12 cellular contexts compared by ENCODE assay signal in genomic region chr12:104738841-104739642, GRCh38.
DNase-seq lines count a peak whose midpoint lies in the region; ATAC-seq and TF ChIP-seq lines count a peak whose summit lies in the region.
"Had no signal": no experiment of that assay in that cellular context is flagged by ENCODE, and none has a peak within 500 bp of the region (broad histone marks: within the 10 kb centered on the region; RNA-seq: fewer than 3 reads in every experiment).

No MANE protein-coding gene starts in this region.

- 0 out of 2 replicates have a peak overlapping the region, but pooled peaks have one; percentile 28 for H3K27ac ChIP-seq in DND-41 (ENCODE audit: low read length)
- H3K27ac ChIP-seq in Peyer's patch = peak overlapping the region in 3 of 4 donors; percentile 12 to 72 (median 16)
- H3K27ac ChIP-seq: SK-N-MC had no signal

- peaks cover 23% of the 10 kb centered on the region for H3K36me3 Mint-ChIP-seq in central memory CD8-positive, alpha-beta T cell (ENCODE audit: insufficient read depth)
- no peaks in the 10 kb centered on the region for H3K36me3 Mint-ChIP-seq in nephron progenitor cell (ENCODE audit: low read depth)

- no peak overlapping the region for H2AFZ ChIP-seq in DND-41 (ENCODE audit: low read depth, low read length)

- peaks cover 37% of the 10 kb centered on the region for H3K4me1 ChIP-seq in DND-41 (ENCODE audit: insufficient read depth, low read length)
- peaks cover 0 to 25% (median 10%) of the 10 kb centered on the region in 4 donors for H3K4me1 ChIP-seq in Peyer's patch

- H3K9me3 Mint-ChIP-seq in central memory CD8-positive, alpha-beta T cell = no peaks in the 10 kb centered on the region
- H3K9me3 Mint-ChIP-seq in nephron progenitor cell = no peaks in the 10 kb centered on the region
- H3K9me3 Mint-ChIP-seq: neural crest cell had no signal

- H3K36me3 ChIP-seq in DND-41 (ENCODE audit: insufficient read depth, low read length) (peaks cover 43% of the 10 kb centered on the region), Peyer's patch (no peaks in the 10 kb centered on the region)

- no peaks in the 10 kb centered on the region for H3K27me3 ChIP-seq in DND-41 (ENCODE audit: insufficient read depth, low read length, poor library complexity)
- H3K27me3 ChIP-seq in Peyer's patch = no peaks in the 10 kb centered on the region

- peaks cover 98% of the 10 kb centered on the region for H3K79me2 ChIP-seq in DND-41 (ENCODE audit: insufficient read depth, low read length)

- no peak overlapping the region for H3K4me3 ChIP-seq in DND-41 (ENCODE audit: low read depth in 1 of 2, low read length in 2 of 2)
- H3K4me3 ChIP-seq in Peyer's patch = no peak overlapping the region
- H3K4me3 ChIP-seq: SK-N-MC had no signal

- peaks cover 95% of the 10 kb centered on the region for H4K20me1 ChIP-seq in DND-41 (ENCODE audit: insufficient read depth, low read length)

- H3K4me3 Mint-ChIP-seq in central memory CD8-positive, alpha-beta T cell = peak overlapping the region; percentile 58
- H3K4me3 Mint-ChIP-seq in nephron progenitor cell = peak overlapping the region; percentile 26

- ATAC-seq in DND-41 (ENCODE audit: insufficient read depth, low read depth) (no peak), GM19328 (IDR thresholded peaks at IDR 0.05; ENCODE audit: unreplicated experiment) (no peak)
- ATAC-seq in central memory CD8-positive, alpha-beta T cell (replicated peaks; ENCODE audit: extremely low read depth, poor library complexity, severe bottlenecking) = no peak

- TF ChIP-seq CTCF in DND-41 (IDR thresholded peaks at IDR 0.05; ENCODE audit: borderline replicate concordance, extremely low read depth, low read length, poor library complexity, severe bottlenecking) (no peak), Peyer's patch (IDR thresholded peaks at IDR 0.05) (no peak), nephron progenitor cell (IDR thresholded peaks at IDR 0.05) (no peak)

- H3K4me1 Mint-ChIP-seq in central memory CD8-positive, alpha-beta T cell = peaks cover 83% of the 10 kb centered on the region
- peaks cover 88% of the 10 kb centered on the region for H3K4me1 Mint-ChIP-seq in nephron progenitor cell

- H3K9ac ChIP-seq in DND-41 (ENCODE audit: low read depth, low read length) = no peak overlapping the region

- no peaks in the 10 kb centered on the region for H3K27me3 Mint-ChIP-seq in central memory CD8-positive, alpha-beta T cell
- peaks cover 3% of the 10 kb centered on the region for H3K27me3 Mint-ChIP-seq in nephron progenitor cell (ENCODE audit: low read depth, poor library complexity)

- H3K9me3 ChIP-seq in DND-41 (ENCODE audit: insufficient read depth, low read length, severe bottlenecking) (no peaks in the 10 kb centered on the region), Peyer's patch (no peaks in the 10 kb centered on the region)

- TF ChIP-seq POLR2A in Peyer's patch (IDR thresholded peaks at IDR 0.05) = no peak

- DNase-seq in DND-41 = no peak
- DNase-seq in Peyer's patch = no peak
- no peak for DNase-seq in central memory CD8-positive, alpha-beta T cell (ENCODE audit: low spot score in 2 of 2)
- no peak for DNase-seq in nephron progenitor cell
- DNase-seq in Kasumi-1 (lab: John Stamatoyannopoulos, UW) = no peak
- no peak for DNase-seq in NCI-H1930 (lab: John Stamatoyannopoulos, UW)
- DNase-seq: activated CD4-positive, alpha-beta T cell treated with anti-CD3 and anti-CD28 coated beads for 1 hour; COR-L47; foreskin fibroblast had no signal

- H3K27ac Mint-ChIP-seq in central memory CD8-positive, alpha-beta T cell (ENCODE audit: low read depth) = peak overlapping the region; percentile 54
- H3K27ac Mint-ChIP-seq in nephron progenitor cell = peak overlapping the region; percentile 98

- no peak overlapping the region for H3K4me2 ChIP-seq in DND-41 (ENCODE audit: insufficient read depth, low read length)
